In the genomic region with DNA sequence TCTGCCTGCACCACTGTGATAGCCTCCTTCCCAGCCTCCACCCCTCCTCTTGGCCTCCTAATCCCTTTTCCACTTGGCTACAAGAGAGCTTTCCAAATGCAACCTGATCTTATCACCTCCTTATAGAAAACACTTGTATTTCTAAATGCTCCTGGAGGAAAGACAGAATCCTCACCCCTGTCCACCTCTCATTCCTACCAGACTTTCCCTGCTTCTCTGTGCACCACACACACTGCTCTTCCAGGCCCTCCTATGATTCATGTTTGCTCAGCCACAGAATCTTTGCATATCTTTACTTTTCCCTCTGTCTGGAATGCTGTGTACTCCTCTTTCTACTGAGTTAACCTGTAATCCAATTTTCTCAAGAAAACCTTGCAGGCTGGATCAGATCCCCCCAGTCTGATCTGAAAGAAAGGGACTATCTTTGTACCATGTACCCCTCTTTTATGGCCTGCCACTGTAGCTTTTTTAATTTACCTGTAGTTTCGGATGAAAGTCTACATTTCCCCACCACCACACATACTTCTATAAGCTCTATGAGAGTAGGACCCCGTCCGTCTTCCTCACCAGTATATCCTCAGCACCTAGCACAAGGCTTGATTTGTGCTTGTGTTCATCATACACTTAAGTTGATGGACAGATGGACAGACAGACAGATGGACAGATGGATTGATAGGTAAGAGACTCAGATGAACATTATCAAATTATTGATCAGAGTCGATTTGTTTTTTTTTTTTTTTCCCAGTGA, we compare ENCODE assay signal across 1 cellular context.
TF ChIP-seq lines count a peak whose summit lies in the region.

No MANE protein-coding gene starts in this region.

TF ChIP-seq in H1, 55 proteins besides CTCF, POLR2A, EP300 and RAD21:
- TF ChIP-seq, protein P1, sequence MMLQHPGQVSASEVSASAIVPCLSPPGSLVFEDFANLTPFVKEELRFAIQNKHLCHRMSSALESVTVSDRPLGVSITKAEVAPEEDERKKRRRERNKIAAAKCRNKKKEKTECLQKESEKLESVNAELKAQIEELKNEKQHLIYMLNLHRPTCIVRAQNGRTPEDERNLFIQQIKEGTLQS (IDR thresholded peaks at IDR 0.05; ENCODE audit: insufficient read depth, low read depth, low read length), result no peak
- TF ChIP-seq BRCA1 (IDR thresholded peaks at IDR 0.05; ENCODE audit: low read depth, low read length) (no peak), KDM4A (IDR thresholded peaks at IDR 0.05; ENCODE audit: low read depth, low read length, severe bottlenecking) (no peak), CBX8 (IDR thresholded peaks at IDR 0.05; ENCODE audit: borderline replicate concordance, low read depth, low read length) (no peak), POLR2AphosphoS5 (IDR thresholded peaks at IDR 0.05; ENCODE audit: low read depth, low read length) (no peak), RXRA (IDR thresholded peaks at IDR 0.05; ENCODE audit: insufficient read depth, low read depth, low read length) (no peak), JUN (IDR thresholded peaks at IDR 0.05; ENCODE audit: low read depth, low read length) (no peak), ASH2L (IDR thresholded peaks at IDR 0.05; ENCODE audit: low read length) (no peak), HDAC2 (IDR thresholded peaks at IDR 0.05; ENCODE audit: borderline replicate concordance in 1 of 2, low read depth in 2 of 2, low read length in 2 of 2) (no peak), SIX5 (IDR thresholded peaks at IDR 0.05; ENCODE audit: low read depth, low read length) (no peak), SP1 (IDR thresholded peaks at IDR 0.05; ENCODE audit: low read depth, low read length) (no peak), BACH1 (IDR thresholded peaks at IDR 0.05; ENCODE audit: low read length) (no peak), KDM1A (IDR thresholded peaks at IDR 0.05; ENCODE audit: borderline replicate concordance, low read length) (no peak), SIN3A (conservative IDR thresholded peaks at IDR 0.05 in 1 of 2, IDR thresholded peaks at IDR 0.05 in 1 of 2; ENCODE audit: low read depth in 1 of 2, low read length in 2 of 2) (no peak)
- TF ChIP-seq, protein P2, sequence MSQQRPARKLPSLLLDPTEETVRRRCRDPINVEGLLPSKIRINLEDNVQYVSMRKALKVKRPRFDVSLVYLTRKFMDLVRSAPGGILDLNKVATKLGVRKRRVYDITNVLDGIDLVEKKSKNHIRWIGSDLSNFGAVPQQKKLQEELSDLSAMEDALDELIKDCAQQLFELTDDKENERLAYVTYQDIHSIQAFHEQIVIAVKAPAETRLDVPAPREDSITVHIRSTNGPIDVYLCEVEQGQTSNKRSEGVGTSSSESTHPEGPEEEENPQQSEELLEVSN (IDR thresholded peaks at IDR 0.05), result no peak
- TF ChIP-seq, protein P3, sequence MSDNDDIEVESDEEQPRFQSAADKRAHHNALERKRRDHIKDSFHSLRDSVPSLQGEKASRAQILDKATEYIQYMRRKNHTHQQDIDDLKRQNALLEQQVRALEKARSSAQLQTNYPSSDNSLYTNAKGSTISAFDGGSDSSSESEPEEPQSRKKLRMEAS (IDR thresholded peaks at IDR 0.05), result no peak
